Comparison of ENCODE assay signal across 17 cellular contexts in genomic region chr1:24925963-24926362, GRCh38. TPM values are rescaled to one million over a fixed set of nuclear protein-coding genes. Genes with fewer than 3 reads are reported as not detected.
DNase-seq lines count a peak whose midpoint lies in the region; ATAC-seq, FAIRE-seq and TF ChIP-seq lines count a peak whose summit lies in the region.
"Had no signal": no experiment of that assay in that cellular context is flagged by ENCODE, and none has a peak within 500 bp of the region (broad histone marks: within the 10 kb centered on the region; RNA-seq: fewer than 3 reads in every experiment).

No MANE protein-coding gene starts in this region.

- H3K79me2 ChIP-seq in astrocyte (ENCODE audit: insufficient read depth, low read length) (no peaks in the 10 kb centered on the region), neural progenitor cell (ENCODE audit: low read depth) (no peaks in the 10 kb centered on the region)

- BruUV-seq in Calu3 (replicated peaks; lab: Mats Ljungman, UMichigan) = no TSS peak

- no peak overlapping the region for H3K27ac ChIP-seq in astrocyte (ENCODE audit: low read depth, low read length)
- no peak overlapping the region for H3K27ac ChIP-seq in neural progenitor cell
- H3K27ac ChIP-seq in transverse colon = peak overlapping the region in 2 of 4 donors; percentile 6 to 17
- H3K27ac ChIP-seq: ovary had no signal

- H3K4me2 ChIP-seq in astrocyte (ENCODE audit: low read length) (peak overlapping the region; percentile 46), neural progenitor cell (peak overlapping the region; percentile 59)

- H4K20me1 ChIP-seq in astrocyte (ENCODE audit: insufficient read depth, low read length) (peaks cover 19% of the 10 kb centered on the region), neural progenitor cell (ENCODE audit: low read depth) (peaks cover 20% of the 10 kb centered on the region)

- peak overlapping the region; percentile 91 for H3K27ac Mint-ChIP-seq in activated CD4-positive, alpha-beta T cell treated with anti-CD3 and anti-CD28 coated beads for 36 hours
- H3K27ac Mint-ChIP-seq in IgD-negative memory B cell = peak overlapping the region; percentile 90 to 99 (median 99)
- no peak overlapping the region for H3K27ac Mint-ChIP-seq in astrocyte (ENCODE audit: unreplicated experiment)
- H3K27ac Mint-ChIP-seq in neural progenitor cell = no peak overlapping the region
- no peak overlapping the region for H3K27ac Mint-ChIP-seq in Calu3 (ENCODE audit: unreplicated experiment)
- H3K27ac Mint-ChIP-seq: type B pancreatic cell had no signal

- H3K4me3 ChIP-seq in astrocyte (ENCODE audit: insufficient read depth, low read depth, low read length) (no peak overlapping the region), neural progenitor cell (no peak overlapping the region), transverse colon (no peak overlapping the region)
- H3K4me3 ChIP-seq: ovary had no signal

- intact Hi-C loops in activated CD4-positive, alpha-beta T cell treated with anti-CD3 and anti-CD28 coated beads for 36 hours (cut with DNase I, micrococcal nuclease) = loop anchor here (1.0 to 5.0 kb wide), 7 partner anchors 29 to 505 kb away; partner anchors contain the start of genes CLIC4 (in 1 of the 2), MACO1 (in 1 of the 2) and RSRP1 (in 1 of the 2)
- intact Hi-C loops in transverse colon (cut with DNase I; ENCODE audit: low total_unique reads) (no loop called here), Calu3 (cut with micrococcal nuclease; ENCODE audit: unreplicated experiment) (loop anchor here (5.0 kb wide), 1 partner anchor 176 kb away; no protein-coding TSS in a partner anchor)

- ATAC-seq in activated CD4-positive, alpha-beta T cell treated with anti-CD3 and anti-CD28 coated beads for 36 hours = no peak
- ATAC-seq: left ventricle myocardium superior had no signal

- 29 to 35% methylated on average over 6 to 10 of the region's 10 CpGs for WGBS in transverse colon (ENCODE audit: low coverage in 1 of 2), 2 donors

- H3K9me3 Mint-ChIP-seq in activated CD4-positive, alpha-beta T cell treated with anti-CD3 and anti-CD28 coated beads for 36 hours (ENCODE audit: low read depth) = no peaks in the 10 kb centered on the region
- H3K9me3 Mint-ChIP-seq in IgD-negative memory B cell (no peaks in the 10 kb centered on the region), astrocyte (ENCODE audit: unreplicated experiment) (peaks cover 4% of the 10 kb centered on the region), neural progenitor cell (no peaks in the 10 kb centered on the region), Calu3 (ENCODE audit: low read depth, unreplicated experiment) (no peaks in the 10 kb centered on the region)
- H3K9me3 Mint-ChIP-seq: type B pancreatic cell had no signal

- no peaks in the 10 kb centered on the region for H3K4me1 ChIP-seq in astrocyte (ENCODE audit: insufficient read depth, low read length)
- H3K4me1 ChIP-seq in neural progenitor cell = peaks cover 17% of the 10 kb centered on the region
- peaks cover 3 to 37% (median 17%) of the 10 kb centered on the region in 4 donors for H3K4me1 ChIP-seq in transverse colon

- no peak for DNase-seq in activated CD4-positive, alpha-beta T cell treated with anti-CD3 and anti-CD28 coated beads for 36 hours
- DNase-seq in activated CD4-positive, alpha-beta T cell treated with anti-CD3 and anti-CD28 coated beads, Interleukin-2, amount 50 U/mL, for 4 hours = no peak
- no peak for DNase-seq in astrocyte (ENCODE audit: low read depth)
- no peak for DNase-seq in neural progenitor cell (ENCODE audit: low spot score)
- no peak for DNase-seq in transverse colon
- no peak for DNase-seq in Calu3
- DNase-seq in kidney glomerular epithelial cell (lab: John Stamatoyannopoulos, UW) = no peak
- DNase-seq: activated CD8-positive, alpha-beta memory T cell treated with anti-CD3 and anti-CD28 coated beads, Interleukin-2, amount 50 U/mL, for 4 hours; head of caudate nucleus; left ventricle myocardium superior; NCI-H1105; NCI-H446 treated with DMSO at 0.1 percent for 48 hours; ovary had no signal

- no peak for TF ChIP-seq POLR2A in transverse colon (IDR thresholded peaks at IDR 0.05)

- H3K27me3 ChIP-seq in astrocyte (ENCODE audit: insufficient read depth, low read length) (peaks cover 70% of the 10 kb centered on the region), neural progenitor cell (peaks cover 70% of the 10 kb centered on the region), transverse colon (peaks cover 88% of the 10 kb centered on the region)
- H3K27me3 ChIP-seq: ovary had no signal

- H3K4me1 Mint-ChIP-seq in activated CD4-positive, alpha-beta T cell treated with anti-CD3 and anti-CD28 coated beads for 36 hours = peaks cover 68% of the 10 kb centered on the region
- H3K4me1 Mint-ChIP-seq in IgD-negative memory B cell = peaks cover 41 to 50% (median 44%) of the 10 kb centered on the region in 3 donors
- H3K4me1 Mint-ChIP-seq in astrocyte (ENCODE audit: low read depth, unreplicated experiment) = peaks cover 1% of the 10 kb centered on the region
- peaks cover 9% of the 10 kb centered on the region for H3K4me1 Mint-ChIP-seq in neural progenitor cell
- no peaks in the 10 kb centered on the region for H3K4me1 Mint-ChIP-seq in Calu3 (ENCODE audit: low read depth, unreplicated experiment)

- no peak for TF ChIP-seq EP300 in transverse colon (IDR thresholded peaks at IDR 0.05; ENCODE audit: low read depth)

- no peak overlapping the region for H2AFZ ChIP-seq in astrocyte (ENCODE audit: low read depth, low read length)
- H2AFZ ChIP-seq in neural progenitor cell (replicated peaks) = peak overlapping the region; percentile 15

- CTCF ChIA-PET in activated CD4-positive, alpha-beta T cell treated with anti-CD3 and anti-CD28 coated beads for 36 hours (lab: Charles Lee) = interaction anchor here (1.1 to 9.6 kb wide), 9 partner anchors 8 to 175 kb away, joined by 3 to 109 read pairs (median 6); no protein-coding TSS in a partner anchor
- CTCF ChIA-PET in Calu3 (lab: Charles Lee) = no interaction called here

- no peak for TF ChIP-seq CTCF in astrocyte (IDR thresholded peaks at IDR 0.05; ENCODE audit: insufficient read depth, low read depth, low read length)
- TF ChIP-seq CTCF in neural progenitor cell (IDR thresholded peaks at IDR 0.05) = no peak
- no peak for TF ChIP-seq CTCF in transverse colon (IDR thresholded peaks at IDR 0.05)
- TF ChIP-seq CTCF in Calu3 (IDR thresholded peaks at IDR 0.05; ENCODE audit: unreplicated experiment) = no peak

- peak overlapping the region; percentile 80 for H3K4me3 Mint-ChIP-seq in activated CD4-positive, alpha-beta T cell treated with anti-CD3 and anti-CD28 coated beads for 36 hours
- peak overlapping the region; percentile 86 to 100 (median 100) for H3K4me3 Mint-ChIP-seq in IgD-negative memory B cell
- H3K4me3 Mint-ChIP-seq in astrocyte (ENCODE audit: unreplicated experiment) = no peak overlapping the region
- peak overlapping the region; percentile 13 for H3K4me3 Mint-ChIP-seq in neural progenitor cell
- no peak overlapping the region for H3K4me3 Mint-ChIP-seq in Calu3 (ENCODE audit: low read depth, unreplicated experiment)
- H3K4me3 Mint-ChIP-seq: type B pancreatic cell had no signal

- H3F3A ChIP-seq in neural progenitor cell (ENCODE audit: low read depth) = peaks cover 8% of the 10 kb centered on the region

- H3K9ac ChIP-seq in astrocyte (ENCODE audit: low read length) = no peak overlapping the region
- H3K9ac ChIP-seq in neural progenitor cell = no peak overlapping the region

- in situ Hi-C loops in transverse colon (cut with MboI; ENCODE audit: low pct_ligation_motif_present in 1 of 4, low pct_unique_long_range_greater_than_20kb in 1 of 4, low sequenced_read_pairs in 3 of 4) = loop anchor here in 2 of 4 donors (25.0 kb wide), 1 partner anchor 111 kb away; no protein-coding TSS in a partner anchor

- no peaks in the 10 kb centered on the region for H3K9me3 ChIP-seq in astrocyte (ENCODE audit: insufficient read depth, low read depth, low read length)
- no peaks in the 10 kb centered on the region for H3K9me3 ChIP-seq in neural progenitor cell (ENCODE audit: low read depth)
- H3K9me3 ChIP-seq in transverse colon = no peaks in the 10 kb centered on the region
- H3K9me3 ChIP-seq: ovary had no signal

- POLR2A ChIA-PET in activated CD4-positive, alpha-beta T cell treated with anti-CD3 and anti-CD28 coated beads for 36 hours (lab: Charles Lee) = interaction anchor here (1.1 to 2.1 kb wide), 4 partner anchors 39 to 624 kb away, joined by 3 to 10 read pairs (median 5); no protein-coding TSS in a partner anchor

- no peaks in the 10 kb centered on the region for H3K36me3 ChIP-seq in astrocyte (ENCODE audit: insufficient read depth, low read length)
- no peaks in the 10 kb centered on the region for H3K36me3 ChIP-seq in neural progenitor cell
- no peaks in the 10 kb centered on the region for H3K36me3 ChIP-seq in transverse colon
- H3K36me3 ChIP-seq: ovary had no signal

- peaks cover 77% of the 10 kb centered on the region for H3K36me3 Mint-ChIP-seq in activated CD4-positive, alpha-beta T cell treated with anti-CD3 and anti-CD28 coated beads for 36 hours (ENCODE audit: low read depth)
- H3K36me3 Mint-ChIP-seq in IgD-negative memory B cell (peaks cover 6% of the 10 kb centered on the region), astrocyte (ENCODE audit: low read depth, unreplicated experiment) (peaks cover 8% of the 10 kb centered on the region), neural progenitor cell (no peaks in the 10 kb centered on the region), Calu3 (ENCODE audit: insufficient read depth, unreplicated experiment) (no peaks in the 10 kb centered on the region)
- H3K36me3 Mint-ChIP-seq: type B pancreatic cell had no signal

- FAIRE-seq in astrocyte (lab: Jason Lieb, UNC) = no peak
- FAIRE-seq: A204.1, RCC 7860 had no signal

- no peaks in the 10 kb centered on the region for H3K27me3 Mint-ChIP-seq in activated CD4-positive, alpha-beta T cell treated with anti-CD3 and anti-CD28 coated beads for 36 hours
- no peaks in the 10 kb centered on the region for H3K27me3 Mint-ChIP-seq in IgD-negative memory B cell
- peaks cover 71% of the 10 kb centered on the region for H3K27me3 Mint-ChIP-seq in astrocyte (ENCODE audit: low read depth, unreplicated experiment)
- peaks cover 63% of the 10 kb centered on the region for H3K27me3 Mint-ChIP-seq in neural progenitor cell (ENCODE audit: insufficient read depth, low read depth)
- peaks cover 67% of the 10 kb centered on the region for H3K27me3 Mint-ChIP-seq in Calu3 (ENCODE audit: unreplicated experiment)

RNA-seq across cellular contexts. Expression of gene RUNX3, which starts 4.1 kb away (rescaled TPM):
- 100 to 1,000 TPM; 156 to 167 TPM for total RNA-seq in activated CD4-positive, alpha-beta T cell treated with anti-CD3 and anti-CD28 coated beads for 36 hours
- polyA plus RNA-seq in IgD-negative memory B cell = 30.1 TPM
- 2.1 and 2.5 TPM in 2 replicates for total RNA-seq in astrocyte
- 0.09 TPM in 1 of 2 replicates, not detected in the other for total RNA-seq in neural progenitor cell (ENCODE audit: low replicate concordance)
- total RNA-seq in transverse colon = 1 to 10 TPM; 1.5 to 4.8 (median 3.4) TPM
- total RNA-seq in Calu3 (2022) = 0.28 and 1.3 TPM in 2 replicates

Comparison
In these comparisons a context has a peak if more than half of its experiments do, and no peak if none do; other contexts are left out.
1. H3K27ac Mint-ChIP-seq: peak in activated CD4-positive, alpha-beta T cell treated with anti-CD3 and anti-CD28 coated beads for 36 hours (single experiment) and IgD-negative memory B cell (3 of 3); none in astrocyte (single experiment), neural progenitor cell (single experiment) and Calu3 (single experiment).
2. H3K4me3 Mint-ChIP-seq: peak in activated CD4-positive, alpha-beta T cell treated with anti-CD3 and anti-CD28 coated beads for 36 hours (single experiment), IgD-negative memory B cell (4 of 4) and neural progenitor cell (single experiment); none in astrocyte (single experiment) and Calu3 (single experiment).
3. RNA of gene RUNX3, which starts 4.1 kb away (total RNA-seq): 156 to 167 TPM in activated CD4-positive, alpha-beta T cell treated with anti-CD3 and anti-CD28 coated beads for 36 hours; 1.5 to 4.8 TPM in transverse colon, 2.1 to 2.5 TPM in astrocyte, 0.28 to 1.3 TPM in Calu3 and 0.09 TPM in neural progenitor cell; every median in the first group is over 10 times any median in the second.